In the genomic region with DNA sequence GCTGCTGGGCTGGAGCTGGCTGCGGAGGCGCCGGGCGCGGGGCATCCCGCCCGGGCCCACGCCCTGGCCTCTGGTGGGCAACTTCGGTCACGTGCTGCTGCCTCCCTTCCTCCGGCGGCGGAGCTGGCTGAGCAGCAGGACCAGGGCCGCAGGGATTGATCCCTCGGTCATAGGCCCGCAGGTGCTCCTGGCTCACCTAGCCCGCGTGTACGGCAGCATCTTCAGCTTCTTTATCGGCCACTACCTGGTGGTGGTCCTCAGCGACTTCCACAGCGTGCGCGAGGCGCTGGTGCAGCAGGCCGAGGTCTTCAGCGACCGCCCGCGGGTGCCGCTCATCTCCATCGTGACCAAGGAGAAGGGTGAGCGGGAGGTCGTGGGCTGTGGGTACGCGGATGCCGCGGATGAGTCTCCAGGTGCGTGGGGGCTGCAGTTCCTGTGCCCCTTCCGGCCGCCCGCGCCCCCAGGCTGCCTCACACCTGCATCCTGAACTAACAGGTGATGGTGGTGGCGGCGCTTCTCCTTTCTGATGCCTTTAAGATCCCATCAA, we compare ENCODE assay signal across 8 cellular contexts. TPM values are rescaled to one million over a fixed set of nuclear protein-coding genes. Genes with fewer than 3 reads are reported as not detected.
DNase-seq lines count a peak whose midpoint lies in the region; ATAC-seq, FAIRE-seq and TF ChIP-seq lines count a peak whose summit lies in the region.

No MANE protein-coding gene starts in this region.

- peak overlapping the region; percentile 84; the same call in 1 of the 2 replicates for H2AFZ ChIP-seq in PC-9
- peak overlapping the region; percentile 100 for H2AFZ ChIP-seq in astrocyte (ENCODE audit: low read depth, low read length)

- peaks cover 0 to 15% (median 12%) of the 10 kb centered on the region in 3 donors for H3K27me3 Mint-ChIP-seq in CD14-positive monocyte (ENCODE audit: low read depth in 3 of 3)
- H3K27me3 Mint-ChIP-seq in astrocyte (ENCODE audit: low read depth, unreplicated experiment) = peaks cover 7% of the 10 kb centered on the region

- H3K9me3 ChIP-seq in PC-9 (ENCODE audit: insufficient read depth, low read depth) = no peaks in the 10 kb centered on the region
- H3K9me3 ChIP-seq in astrocyte (ENCODE audit: insufficient read depth, low read depth, low read length) = no peaks in the 10 kb centered on the region
- H3K9me3 ChIP-seq in left lung = no peaks in the 10 kb centered on the region

- H3K79me2 ChIP-seq in PC-9 (ENCODE audit: low read depth) = no peaks in the 10 kb centered on the region
- H3K79me2 ChIP-seq in astrocyte (ENCODE audit: insufficient read depth, low read length) = no peaks in the 10 kb centered on the region

- peak overlapping the region; percentile 82 for H3K4me2 ChIP-seq in PC-9
- H3K4me2 ChIP-seq in astrocyte (ENCODE audit: low read length) = peak overlapping the region; percentile 100

- H3K27ac Mint-ChIP-seq in CD14-positive monocyte (peak overlapping the region in 4 of 7 donors; percentile 52 to 73 (median 70)), astrocyte (ENCODE audit: unreplicated experiment) (no peak overlapping the region)

- H3K4me3 Mint-ChIP-seq in CD14-positive monocyte = peak overlapping the region; percentile 86 to 90
- H3K4me3 Mint-ChIP-seq in astrocyte (ENCODE audit: unreplicated experiment) = peak overlapping the region; percentile 82

- no peak for TF ChIP-seq CTCF in CD14-positive monocyte (IDR thresholded peaks at IDR 0.05)
- no peak for TF ChIP-seq CTCF in PC-9 (conservative IDR thresholded peaks at IDR 0.05)
- TF ChIP-seq CTCF in astrocyte (IDR thresholded peaks at IDR 0.05; ENCODE audit: insufficient read depth, low read depth, low read length) = no peak
- peak in 1 of 2 donors; percentile 17 for TF ChIP-seq CTCF in left lung (IDR thresholded peaks at IDR 0.05)

- FAIRE-seq in astrocyte (lab: Jason Lieb, UNC) = no peak

- H3K27me3 ChIP-seq in PC-9 (ENCODE audit: insufficient read depth, low read depth) (no peaks in the 10 kb centered on the region), astrocyte (ENCODE audit: insufficient read depth, low read length) (no peaks in the 10 kb centered on the region), left lung (peaks cover 0 to 16% of the 10 kb centered on the region in 2 donors)

- H3K27ac ChIP-seq in PC-9 = no peak overlapping the region
- H3K27ac ChIP-seq in astrocyte (ENCODE audit: low read depth, low read length) = no peak overlapping the region
- peak overlapping the region; percentile 74 to 76 for H3K27ac ChIP-seq in left lung

- peak overlapping the region; percentile 80 for H3K9ac ChIP-seq in astrocyte (ENCODE audit: low read length)

- H3K4me3 ChIP-seq in PC-9 (peak overlapping the region; percentile 62; the same call in 1 of the 2 replicates), astrocyte (ENCODE audit: insufficient read depth, low read depth, low read length) (peak overlapping the region; percentile 85), left lung (peak overlapping the region; percentile 64 to 83)

- CTCF ChIA-PET in PC-9 (lab: Charles Lee) = no interaction called here

- no peaks in the 10 kb centered on the region for H3K9me2 ChIP-seq in PC-9 (ENCODE audit: insufficient read depth)

- DNase-seq in CD14-positive monocyte (ENCODE audit: low spot score) (no peak), PC-9 (peak in 1 of 2 experiments; percentile 0), astrocyte (ENCODE audit: low read depth) (no peak), left lung (peak; percentile 43 to 80), superior temporal gyrus (ENCODE audit: extremely low spot score) (no peak), hepatic stellate cell (ENCODE audit: low spot score) (no peak)
- DNase-seq in stimulated activated CD4-positive, alpha-beta T cell treated with anti-CD3 and anti-CD28 coated beads, Interleukin-4, amount 100 ng/mL, for 4 hours = peak; percentile 26 to 41

- no peaks in the 10 kb centered on the region for H3F3A ChIP-seq in PC-9 (ENCODE audit: insufficient read depth, low read depth)

- peaks cover 0 to 3% (median 0%) of the 10 kb centered on the region in 7 donors for H3K9me3 Mint-ChIP-seq in CD14-positive monocyte
- no peaks in the 10 kb centered on the region for H3K9me3 Mint-ChIP-seq in astrocyte (ENCODE audit: unreplicated experiment)

- BruUV-seq in PC-9 (replicated peaks; lab: Mats Ljungman, UMichigan) = no TSS peak

- H3K4me1 Mint-ChIP-seq in CD14-positive monocyte (peaks cover 19% of the 10 kb centered on the region), astrocyte (ENCODE audit: low read depth, unreplicated experiment) (no peaks in the 10 kb centered on the region)

- H4K20me1 ChIP-seq in PC-9 (ENCODE audit: insufficient read depth) (no peaks in the 10 kb centered on the region), astrocyte (ENCODE audit: insufficient read depth, low read length) (no peaks in the 10 kb centered on the region)

- H3K4me1 ChIP-seq in PC-9 (replicated peaks; ENCODE audit: insufficient read depth) (no peaks in the 10 kb centered on the region), astrocyte (ENCODE audit: insufficient read depth, low read length) (peaks cover 11% of the 10 kb centered on the region), left lung (peaks cover 0 to 11% of the 10 kb centered on the region in 2 donors)

- intact Hi-C loops in CD14-positive monocyte (cut with micrococcal nuclease) = loop anchor here in 1 of 2 donors (10.0 kb wide), 1 partner anchor 53 kb away; the partner anchor contains the start of gene HADH
- intact Hi-C loops in PC-9 (cut with micrococcal nuclease; ENCODE audit: unreplicated experiment) = no loop called here
- intact Hi-C loops in left lung (cut with DNase I) = no loop called here

- peak; percentile 15 for ATAC-seq in GM21786 (IDR thresholded peaks at IDR 0.05; ENCODE audit: unreplicated experiment)
- ATAC-seq in left lung = no peak

- POLR2A ChIA-PET in PC-9 (lab: Charles Lee; ENCODE audit: unreplicated experiment) = interaction anchor here (0.6 kb wide), 1 partner anchor 67 kb away, joined by 3 read pairs; no protein-coding TSS in a partner anchor

- H3K36me3 Mint-ChIP-seq in CD14-positive monocyte (no peaks in the 10 kb centered on the region), astrocyte (ENCODE audit: low read depth, unreplicated experiment) (no peaks in the 10 kb centered on the region)

- no peaks in the 10 kb centered on the region for H3K36me3 ChIP-seq in PC-9 (ENCODE audit: low read depth)
- no peaks in the 10 kb centered on the region for H3K36me3 ChIP-seq in astrocyte (ENCODE audit: insufficient read depth, low read length)
- no peaks in the 10 kb centered on the region for H3K36me3 ChIP-seq in left lung

RNA-seq across cellular contexts. Expression of gene CYP2U1, which starts 0.5 kb away (rescaled TPM):
- 1 to 10 TPM; 1.5 to 1.7 TPM for polyA plus RNA-seq in CD14-positive monocyte
- total RNA-seq in PC-9 (2021) (1.1 and 1.3 TPM in 2 replicates), astrocyte (6.3 and 7.6 TPM in 2 replicates), left lung (1 to 10 TPM; 5.3 to 7.2 TPM)

RNA-seq across cellular contexts. Expression of gene HADH, which starts 57.8 kb away (rescaled TPM):
- 10 to 100 TPM; 19.4 TPM for polyA plus RNA-seq in CD14-positive monocyte
- total RNA-seq in PC-9 (2021) (36.8 and 45.0 TPM in 2 replicates), astrocyte (21.2 and 24.2 TPM in 2 replicates), left lung (10 to 100 TPM; 40.3 to 45.9 TPM)

Comparison
In these comparisons a context has a peak if more than half of its experiments do, and no peak if none do; other contexts are left out.
1. DNase-seq: peak in left lung (2 of 2) and stimulated activated CD4-positive, alpha-beta T cell treated with anti-CD3 and anti-CD28 coated beads, Interleukin-4, amount 100 ng/mL, for 4 hours (2 of 2); none in CD14-positive monocyte (single experiment), astrocyte (single experiment), superior temporal gyrus (single experiment) and hepatic stellate cell (single experiment).
2. H3K27ac ChIP-seq: peak in left lung (2 of 2); none in PC-9 (single experiment) and astrocyte (single experiment).
3. Peak in every context shown above with its lines, with median percentiles within 50 percentile points of each other: H3K4me3 ChIP-seq.